1 cellular context compared by ENCODE assay signal in genomic region chr10:82377608-82378007, GRCh38.
TF ChIP-seq lines count a peak whose summit lies in the region.

No MANE protein-coding gene starts in this region.

TF ChIP-seq in endothelial cell of umbilical vein, 7 proteins besides CTCF, POLR2A, EP300 and RAD21 (continued from another document):
- no peak for TF ChIP-seq GATA2 (IDR thresholded peaks at IDR 0.05; ENCODE audit: insufficient read depth, insufficient read length, low read depth, low read length)
